ENCODE assay signal across 1 cellular context in the genomic region with DNA sequence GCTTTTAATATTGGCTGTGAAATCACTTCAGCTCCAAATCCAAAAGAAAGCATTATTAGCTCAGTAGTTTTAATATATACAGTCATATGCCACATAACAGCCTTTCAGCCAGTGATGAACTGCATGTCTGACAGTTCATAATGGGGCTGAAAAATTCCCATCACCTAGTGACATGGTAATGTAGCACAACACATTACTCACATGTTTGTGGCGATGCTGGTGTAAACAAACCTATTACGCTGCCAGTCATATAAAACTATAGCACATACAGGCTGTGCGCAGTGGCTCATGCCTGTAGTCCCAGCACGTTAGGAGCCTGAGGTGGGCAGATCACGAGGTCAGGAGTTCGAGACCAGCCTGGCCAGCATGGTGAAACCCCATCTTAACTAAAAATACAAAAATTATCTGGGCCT.
TF ChIP-seq lines count a peak whose summit lies in the region.

No MANE protein-coding gene starts in this region.

TF ChIP-seq in A549, 52 proteins besides CTCF, POLR2A, EP300 and RAD21 (continued from another document):
- TF ChIP-seq, protein P1, sequence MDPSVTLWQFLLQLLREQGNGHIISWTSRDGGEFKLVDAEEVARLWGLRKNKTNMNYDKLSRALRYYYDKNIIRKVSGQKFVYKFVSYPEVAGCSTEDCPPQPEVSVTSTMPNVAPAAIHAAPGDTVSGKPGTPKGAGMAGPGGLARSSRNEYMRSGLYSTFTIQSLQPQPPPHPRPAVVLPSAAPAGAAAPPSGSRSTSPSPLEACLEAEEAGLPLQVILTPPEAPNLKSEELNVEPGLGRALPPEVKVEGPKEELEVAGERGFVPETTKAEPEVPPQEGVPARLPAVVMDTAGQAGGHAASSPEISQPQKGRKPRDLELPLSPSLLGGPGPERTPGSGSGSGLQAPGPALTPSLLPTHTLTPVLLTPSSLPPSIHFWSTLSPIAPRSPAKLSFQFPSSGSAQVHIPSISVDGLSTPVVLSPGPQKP (IDR thresholded peaks at IDR 0.05; ENCODE audit: low read depth, low read length): no peak
- no peak for TF ChIP-seq CBX2 (IDR thresholded peaks at IDR 0.05; ENCODE audit: borderline replicate concordance, low read depth)
- TF ChIP-seq NFE2L2 (conservative IDR thresholded peaks at IDR 0.05; ENCODE audit: low read length): no peak
- TF ChIP-seq KDM1A (IDR thresholded peaks at IDR 0.05; ENCODE audit: low read depth): no peak
- TF ChIP-seq HEYL (CRISPR knock-in tag; IDR thresholded peaks at IDR 0.05): peak; percentile 82
- no peak for TF ChIP-seq NR3C1 (IDR thresholded peaks at IDR 0.05)
- no peak for TF ChIP-seq POLR2AphosphoS2 (conservative IDR thresholded peaks at IDR 0.05; ENCODE audit: low read length)
- TF ChIP-seq HOXB13 (CRISPR knock-in tag; IDR thresholded peaks at IDR 0.05; ENCODE audit: low read depth): peak; percentile 72; the same call in 1 of the 2 replicates
- TF ChIP-seq EHMT2 (IDR thresholded peaks at IDR 0.05; ENCODE audit: low read depth): no peak
- TF ChIP-seq ESRRA (IDR thresholded peaks at IDR 0.05; ENCODE audit: borderline replicate concordance, low read length): no peak
- peak; percentile 79; the same call in 1 of the 2 replicates for TF ChIP-seq HOXB5 (CRISPR knock-in tag; IDR thresholded peaks at IDR 0.05)
- no peak for TF ChIP-seq KDM5A (IDR thresholded peaks at IDR 0.05)
- TF ChIP-seq FOSL2 (IDR thresholded peaks at IDR 0.05): no peak
- TF ChIP-seq FOSL2 (CRISPR knock-in tag; IDR thresholded peaks at IDR 0.05): peak; percentile 60; the same call in 1 of the 2 replicates
- TF ChIP-seq RCOR1 (IDR thresholded peaks at IDR 0.05; ENCODE audit: low read depth, low read length): no peak
- TF ChIP-seq MAZ (IDR thresholded peaks at IDR 0.05; ENCODE audit: borderline replicate concordance, low read depth, low read length): no peak
- TF ChIP-seq, protein P2, sequence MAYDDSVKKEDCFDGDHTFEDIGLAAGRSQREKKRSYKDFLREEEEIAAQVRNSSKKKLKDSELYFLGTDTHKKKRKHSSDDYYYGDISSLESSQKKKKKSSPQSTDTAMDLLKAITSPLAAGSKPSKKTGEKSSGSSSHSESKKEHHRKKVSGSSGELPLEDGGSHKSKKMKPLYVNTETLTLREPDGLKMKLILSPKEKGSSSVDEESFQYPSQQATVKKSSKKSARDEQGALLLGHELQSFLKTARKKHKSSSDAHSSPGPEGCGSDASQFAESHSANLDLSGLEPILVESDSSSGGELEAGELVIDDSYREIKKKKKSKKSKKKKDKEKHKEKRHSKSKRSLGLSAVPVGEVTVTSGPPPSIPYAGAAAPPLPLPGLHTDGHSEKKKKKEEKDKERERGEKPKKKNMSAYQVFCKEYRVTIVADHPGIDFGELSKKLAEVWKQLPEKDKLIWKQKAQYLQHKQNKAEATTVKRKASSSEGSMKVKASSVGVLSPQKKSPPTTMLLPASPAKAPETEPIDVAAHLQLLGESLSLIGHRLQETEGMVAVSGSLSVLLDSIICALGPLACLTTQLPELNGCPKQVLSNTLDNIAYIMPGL (CRISPR knock-in tag; IDR thresholded peaks at IDR 0.05; ENCODE audit: borderline replicate concordance): no peak
- TF ChIP-seq, protein P3, sequence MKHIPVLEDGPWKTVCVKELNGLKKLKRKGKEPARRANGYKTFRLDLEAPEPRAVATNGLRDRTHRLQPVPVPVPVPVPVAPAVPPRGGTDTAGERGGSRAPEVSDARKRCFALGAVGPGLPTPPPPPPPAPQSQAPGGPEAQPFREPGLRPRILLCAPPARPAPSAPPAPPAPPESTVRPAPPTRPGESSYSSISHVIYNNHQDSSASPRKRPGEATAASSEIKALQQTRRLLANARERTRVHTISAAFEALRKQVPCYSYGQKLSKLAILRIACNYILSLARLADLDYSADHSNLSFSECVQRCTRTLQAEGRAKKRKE (CRISPR knock-in tag; IDR thresholded peaks at IDR 0.05; ENCODE audit: low read depth): peak; percentile 67
- peak; percentile 1 for TF ChIP-seq MAFK (IDR thresholded peaks at IDR 0.05; ENCODE audit: partially characterized antibody)
- peak; percentile 63; the same call in 1 of the 2 replicates for TF ChIP-seq EHF (CRISPR knock-in tag; IDR thresholded peaks at IDR 0.05)
- TF ChIP-seq, protein P4, sequence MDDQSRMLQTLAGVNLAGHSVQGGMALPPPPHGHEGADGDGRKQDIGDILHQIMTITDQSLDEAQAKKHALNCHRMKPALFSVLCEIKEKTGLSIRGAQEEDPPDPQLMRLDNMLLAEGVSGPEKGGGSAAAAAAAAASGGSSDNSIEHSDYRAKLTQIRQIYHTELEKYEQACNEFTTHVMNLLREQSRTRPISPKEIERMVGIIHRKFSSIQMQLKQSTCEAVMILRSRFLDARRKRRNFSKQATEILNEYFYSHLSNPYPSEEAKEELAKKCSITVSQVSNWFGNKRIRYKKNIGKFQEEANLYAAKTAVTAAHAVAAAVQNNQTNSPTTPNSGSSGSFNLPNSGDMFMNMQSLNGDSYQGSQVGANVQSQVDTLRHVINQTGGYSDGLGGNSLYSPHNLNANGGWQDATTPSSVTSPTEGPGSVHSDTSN (IDR thresholded peaks at IDR 0.05): no peak
- no peak for TF ChIP-seq GATA3 (IDR thresholded peaks at IDR 0.05; ENCODE audit: borderline replicate concordance)
- no peak for TF ChIP-seq CEBPB (IDR thresholded peaks at IDR 0.05)
- no peak for TF ChIP-seq TP53 (CRISPR knock-in tag; IDR thresholded peaks at IDR 0.05)
- no peak for TF ChIP-seq TFCP2L1 (CRISPR knock-in tag; IDR thresholded peaks at IDR 0.05)
- TF ChIP-seq, protein P5, sequence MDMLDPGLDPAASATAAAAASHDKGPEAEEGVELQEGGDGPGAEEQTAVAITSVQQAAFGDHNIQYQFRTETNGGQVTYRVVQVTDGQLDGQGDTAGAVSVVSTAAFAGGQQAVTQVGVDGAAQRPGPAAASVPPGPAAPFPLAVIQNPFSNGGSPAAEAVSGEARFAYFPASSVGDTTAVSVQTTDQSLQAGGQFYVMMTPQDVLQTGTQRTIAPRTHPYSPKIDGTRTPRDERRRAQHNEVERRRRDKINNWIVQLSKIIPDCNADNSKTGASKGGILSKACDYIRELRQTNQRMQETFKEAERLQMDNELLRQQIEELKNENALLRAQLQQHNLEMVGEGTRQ (IDR thresholded peaks at IDR 0.05): no peak
- TF ChIP-seq, protein P6, sequence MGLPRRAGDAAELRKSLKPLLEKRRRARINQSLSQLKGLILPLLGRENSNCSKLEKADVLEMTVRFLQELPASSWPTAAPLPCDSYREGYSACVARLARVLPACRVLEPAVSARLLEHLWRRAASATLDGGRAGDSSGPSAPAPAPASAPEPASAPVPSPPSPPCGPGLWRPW (IDR thresholded peaks at IDR 0.05): no peak
- TF ChIP-seq ZFP36 (IDR thresholded peaks at IDR 0.05; ENCODE audit: borderline replicate concordance, partially characterized antibody): no peak
- TF ChIP-seq ZNF302 (CRISPR knock-in tag; IDR thresholded peaks at IDR 0.05): 0 out of 2 replicates have a peak, but pooled peaks have one; percentile 40
- no peak for TF ChIP-seq FOXS1 (CRISPR knock-in tag; IDR thresholded peaks at IDR 0.05)
- TF ChIP-seq, protein P7, sequence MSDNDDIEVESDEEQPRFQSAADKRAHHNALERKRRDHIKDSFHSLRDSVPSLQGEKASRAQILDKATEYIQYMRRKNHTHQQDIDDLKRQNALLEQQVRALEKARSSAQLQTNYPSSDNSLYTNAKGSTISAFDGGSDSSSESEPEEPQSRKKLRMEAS (IDR thresholded peaks at IDR 0.05): peak; percentile 49
- TF ChIP-seq NPAS2 (CRISPR knock-in tag; IDR thresholded peaks at IDR 0.05; ENCODE audit: borderline replicate concordance): no peak
- TF ChIP-seq RFX5 (IDR thresholded peaks at IDR 0.05): no peak
